1 cellular context compared by ENCODE assay signal in genomic region chrX:418927-419729, GRCh38.
TF ChIP-seq lines count a peak whose summit lies in the region.

No MANE protein-coding gene starts in this region.

TF ChIP-seq in H1, 55 proteins besides CTCF, POLR2A, EP300 and RAD21 (continued from another document):
- TF ChIP-seq SIX5 (IDR thresholded peaks at IDR 0.05; ENCODE audit: low read depth, low read length) (no peak), SUZ12 (IDR thresholded peaks at IDR 0.05; ENCODE audit: low read length) (no peak), POLR2AphosphoS5 (IDR thresholded peaks at IDR 0.05; ENCODE audit: low read depth, low read length) (no peak)
